In genomic region chr2:55611997-55612396, GRCh38 we compare ENCODE assay signal across 1 cellular context.
TF ChIP-seq lines count a peak whose summit lies in the region.

No MANE protein-coding gene starts in this region.

TF ChIP-seq in K562, 482 proteins besides CTCF, POLR2A, EP300 and RAD21:
- TF ChIP-seq ZBTB33 (CRISPR knock-in tag; IDR thresholded peaks at IDR 0.05) (0 out of 2 replicates have a peak, but pooled peaks have one; percentile 30), GTF2E2 (tag; IDR thresholded peaks at IDR 0.05) (no peak), ZNF121 (CRISPR knock-in tag; conservative IDR thresholded peaks at IDR 0.05) (peak; percentile 55), ELF2 (CRISPR knock-in tag; IDR thresholded peaks at IDR 0.05) (no peak), PPARD (CRISPR knock-in tag; IDR thresholded peaks at IDR 0.05) (no peak), RBM25 (IDR thresholded peaks at IDR 0.05; ENCODE audit: low read depth, low read length, severe bottlenecking) (peak; percentile 40)
